In genomic region chr11:65429724-65430405, GRCh38 we compare ENCODE assay signal across 8 cellular contexts. TPM values are rescaled to one million over a fixed set of nuclear protein-coding genes. Genes with fewer than 3 reads are reported as not detected.
DNase-seq lines count a peak whose midpoint lies in the region; ATAC-seq and TF ChIP-seq lines count a peak whose summit lies in the region.

No MANE protein-coding gene starts in this region.

- H3K4me3 ChIP-seq in fibroblast of pulmonary artery (replicated peaks; ENCODE audit: low read depth, low read length) (peak overlapping the region; percentile 96), ovary (peak overlapping the region; percentile 12)

- peak; percentile 45 for TF ChIP-seq POLR2A in ovary (IDR thresholded peaks at IDR 0.05)

- H3K4me3 Mint-ChIP-seq in activated CD8-positive, alpha-beta memory T cell treated with anti-CD3 and anti-CD28 coated beads, Interleukin-2, amount 10 ng/mL, durations not matched to agents 7 days and 5 days, result peak overlapping the region; percentile 73
- H3K4me3 Mint-ChIP-seq in progenitor cell of endocrine pancreas (ENCODE audit: low read depth), result no peak overlapping the region

- peak overlapping the region; percentile 98 for H3K27ac Mint-ChIP-seq in activated CD8-positive, alpha-beta memory T cell treated with anti-CD3 and anti-CD28 coated beads, Interleukin-2, amount 10 ng/mL, durations not matched to agents 7 days and 5 days
- no peak overlapping the region for H3K27ac Mint-ChIP-seq in progenitor cell of endocrine pancreas

- intact Hi-C loops in ovary (cut with DNase I), result no loop called here

- H3K27me3 ChIP-seq in ovary, result no peaks in the 10 kb centered on the region

- peaks cover 81% of the 10 kb centered on the region for H3K4me1 Mint-ChIP-seq in activated CD8-positive, alpha-beta memory T cell treated with anti-CD3 and anti-CD28 coated beads, Interleukin-2, amount 10 ng/mL, durations not matched to agents 7 days and 5 days
- peaks cover 31% of the 10 kb centered on the region for H3K4me1 Mint-ChIP-seq in progenitor cell of endocrine pancreas (ENCODE audit: low read depth)

- 8 to 11% (median 11%) methylated on average over 9 of the region's 9 CpGs for WGBS in ovary, 3 donors

- H3K27me3 Mint-ChIP-seq in activated CD8-positive, alpha-beta memory T cell treated with anti-CD3 and anti-CD28 coated beads, Interleukin-2, amount 10 ng/mL, durations not matched to agents 7 days and 5 days, result no peaks in the 10 kb centered on the region
- H3K27me3 Mint-ChIP-seq in progenitor cell of endocrine pancreas, result no peaks in the 10 kb centered on the region

- TF ChIP-seq EP300 in ovary (IDR thresholded peaks at IDR 0.05), result no peak

- no peak for TF ChIP-seq CTCF in fibroblast of pulmonary artery (IDR thresholded peaks at IDR 0.05; ENCODE audit: low read length, missing control alignments)
- TF ChIP-seq CTCF in ovary (IDR thresholded peaks at IDR 0.05), result no peak
- TF ChIP-seq CTCF in progenitor cell of endocrine pancreas (IDR thresholded peaks at IDR 0.05; ENCODE audit: unreplicated experiment), result no peak

- H3K36me3 ChIP-seq in ovary, result no peaks in the 10 kb centered on the region

- H3K36me3 Mint-ChIP-seq in activated CD8-positive, alpha-beta memory T cell treated with anti-CD3 and anti-CD28 coated beads, Interleukin-2, amount 10 ng/mL, durations not matched to agents 7 days and 5 days, result peaks cover 62% of the 10 kb centered on the region
- no peaks in the 10 kb centered on the region for H3K36me3 Mint-ChIP-seq in progenitor cell of endocrine pancreas (ENCODE audit: insufficient read depth)

- H3K4me1 ChIP-seq in ovary (ENCODE audit: insufficient read depth), result peaks cover 6% of the 10 kb centered on the region

- CTCF ChIA-PET in activated CD8-positive, alpha-beta memory T cell treated with anti-CD3 and anti-CD28 coated beads, Interleukin-2, amount 10 ng/mL, durations not matched to agents 7 days and 5 days (lab: Charles Lee), result interaction anchor here (0.6 to 1.7 kb wide), 11 partner anchors 8 to 81 kb away, joined by 3 to 24 read pairs (median 3); no protein-coding TSS in a partner anchor

- H3K27ac ChIP-seq in ovary, result peak overlapping the region; percentile 29 to 50

- no peaks in the 10 kb centered on the region for H3K9me3 ChIP-seq in ovary

- peak; percentile 5 for ATAC-seq in activated CD8-positive, alpha-beta memory T cell treated with anti-CD3 and anti-CD28 coated beads, Interleukin-2, amount 10 ng/mL, durations not matched to agents 7 days and 5 days

- peak; percentile 61 for DNase-seq in ELR (ENCODE audit: low read depth)
- DNase-seq in LHCN-M2 (ENCODE audit: low read depth), result peak; percentile 81
- peak; percentile 76 for DNase-seq in activated CD8-positive, alpha-beta memory T cell treated with anti-CD3 and anti-CD28 coated beads, Interleukin-2, amount 10 ng/mL, durations not matched to agents 7 days and 5 days
- peak; percentile 92 for DNase-seq in fibroblast of pulmonary artery (ENCODE audit: low read depth)
- DNase-seq in ovary, result peak; percentile 67 to 82 (median 76)
- no peak for DNase-seq in progenitor cell of endocrine pancreas (ENCODE audit: low spot score, unreplicated experiment)
- DNase-seq in hepatic stellate cell (ENCODE audit: low spot score), result no peak
- DNase-seq in germinal center (ENCODE audit: low spot score), result no peak

- H3K9me3 Mint-ChIP-seq in activated CD8-positive, alpha-beta memory T cell treated with anti-CD3 and anti-CD28 coated beads, Interleukin-2, amount 10 ng/mL, durations not matched to agents 7 days and 5 days (ENCODE audit: low read depth), result no peaks in the 10 kb centered on the region
- no peaks in the 10 kb centered on the region for H3K9me3 Mint-ChIP-seq in progenitor cell of endocrine pancreas (ENCODE audit: low read depth)

RNA-seq across cellular contexts. Expression of gene NEAT1, which starts 7.3 kb away (rescaled TPM):
- total RNA-seq in LHCN-M2 (2014; rRNA removed) (29.4 and 37.8 TPM in 2 replicates), ovary (100 to 1,000 TPM; 175 to 850 (median 372) TPM), progenitor cell of endocrine pancreas (78.8 and 99.9 TPM in 2 replicates)
- polyA plus RNA-seq in LHCN-M2 (2012), result 88.5 TPM
- total RNA-seq in activated CD8-positive, alpha-beta memory T cell treated with anti-CD3 and anti-CD28 coated beads, Interleukin-2, amount 10 ng/mL, durations not matched to agents 7 days and 5 days, result 100 to 1,000 TPM; 525 to 618 TPM
- polyA plus RNA-seq in ovary, result 100 to 1,000 TPM; 216 to 268 TPM

RNA-seq across cellular contexts. Expression of gene FRMD8, which starts 43.4 kb away (rescaled TPM):
- total RNA-seq in LHCN-M2 (2014; rRNA removed), result 40.7 and 58.7 TPM in 2 replicates
- 19.7 TPM for polyA plus RNA-seq in LHCN-M2 (2012)
- total RNA-seq in activated CD8-positive, alpha-beta memory T cell treated with anti-CD3 and anti-CD28 coated beads, Interleukin-2, amount 10 ng/mL, durations not matched to agents 7 days and 5 days, result 10 to 100 TPM; 52.0 to 56.7 TPM
- total RNA-seq in ovary, result 10 to 100 TPM; 21.2 to 41.7 (median 25.5) TPM
- 10 to 100 TPM in 1 of 2 donors, 1 to 10 TPM in 1; 4.3 to 15.8 TPM for polyA plus RNA-seq in ovary
- 27.3 and 27.5 TPM in 2 replicates for total RNA-seq in progenitor cell of endocrine pancreas

RNA-seq across cellular contexts. Expression of gene SLC25A45, which starts 47.4 kb away (rescaled TPM):
- total RNA-seq in LHCN-M2 (2014; rRNA removed) (1.4 and 2.3 TPM in 2 replicates), ovary (1 to 10 TPM; 3.2 to 8.7 (median 4.6) TPM), progenitor cell of endocrine pancreas (4.0 and 5.3 TPM in 2 replicates)
- 1.5 TPM for polyA plus RNA-seq in LHCN-M2 (2012)
- total RNA-seq in activated CD8-positive, alpha-beta memory T cell treated with anti-CD3 and anti-CD28 coated beads, Interleukin-2, amount 10 ng/mL, durations not matched to agents 7 days and 5 days, result 10 to 100 TPM; 19.4 to 25.1 TPM
- polyA plus RNA-seq in ovary, result 1 to 10 TPM; 2.7 to 3.4 TPM

Comparison
In these comparisons a context has a peak if more than half of its experiments do, and no peak if none do; other contexts are left out.
1. DNase-seq: peak in ELR (single experiment), LHCN-M2 (single experiment), activated CD8-positive, alpha-beta memory T cell treated with anti-CD3 and anti-CD28 coated beads, Interleukin-2, amount 10 ng/mL, durations not matched to agents 7 days and 5 days (single experiment), fibroblast of pulmonary artery (single experiment) and ovary (5 of 5); none in progenitor cell of endocrine pancreas (single experiment), hepatic stellate cell (single experiment) and germinal center (single experiment).